In the genomic region with DNA sequence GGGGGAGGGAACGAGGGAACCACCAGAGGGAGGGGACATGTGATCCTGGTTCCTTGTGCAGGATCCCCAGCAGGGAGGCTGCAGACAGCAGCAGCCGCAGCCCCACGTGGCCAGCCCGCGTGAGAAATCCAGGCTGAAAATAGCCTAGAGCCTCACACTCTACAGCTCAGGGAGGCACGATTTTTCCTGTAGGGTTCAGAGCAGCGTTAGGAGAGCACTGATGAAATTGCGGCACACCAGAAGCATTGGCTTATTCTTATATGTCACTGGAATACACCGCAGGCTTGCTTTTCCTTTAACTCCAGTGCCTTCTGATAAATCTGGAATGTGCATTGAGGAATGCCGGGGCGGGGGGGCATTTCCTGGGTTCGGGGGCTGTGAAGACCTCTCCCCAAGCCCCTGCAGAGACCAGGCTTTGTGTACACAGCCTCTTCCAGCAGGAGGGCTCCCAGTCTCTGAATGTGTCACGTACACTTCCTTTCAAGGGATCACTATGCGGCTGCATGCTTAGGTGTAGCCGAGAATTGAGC, we compare ENCODE assay signal across 9 cellular contexts.
DNase-seq lines count a peak whose midpoint lies in the region; FAIRE-seq and TF ChIP-seq lines count a peak whose summit lies in the region.
"Had no signal": no experiment of that assay in that cellular context is flagged by ENCODE, and none has a peak within 500 bp of the region (broad histone marks: within the 10 kb centered on the region; RNA-seq: fewer than 3 reads in every experiment).

No MANE protein-coding gene starts in this region.

- H3K27me3 ChIP-seq in BJ (ENCODE audit: control insufficient read depth, insufficient read depth, low read length) (no peaks in the 10 kb centered on the region; the same call in 1 of the 2 replicates), neuron (ENCODE audit: insufficient read depth, low read length) (no peaks in the 10 kb centered on the region), small intestine (ENCODE audit: control insufficient read depth in 2 of 2, insufficient read depth in 2 of 2, low read length in 2 of 2) (peaks cover 0 to 7% of the 10 kb centered on the region in 2 donors)

- DNase-seq in BJ (ENCODE audit: low read depth) (peak; percentile 28), NOMO-1 treated with DMSO at 0.1 percent for 48 hours (lab: John Stamatoyannopoulos, UW; ENCODE audit: unreplicated experiment) (peak; percentile 5), fibroblast of the aortic adventitia (ENCODE audit: low read depth) (peak; percentile 77), GF-D8 (lab: John Stamatoyannopoulos, UW) (no peak), small intestine (no peak), NCI-H1436 treated with DMSO at 0.1 percent for 48 hours (lab: John Stamatoyannopoulos, UW) (no peak)
- DNase-seq in activated T-cell treated with anti-CD3 and anti-CD28 coated beads, Interleukin-2, amount 50 U/mL, for 1 hour: no peak

- H2AFZ ChIP-seq in neuron (ENCODE audit: low read depth, low read length): peak overlapping the region; percentile 46

- H3K4me3 ChIP-seq in BJ (ENCODE audit: low read depth, low read length): no peak overlapping the region; the same call in 1 of the 2 replicates
- H3K4me3 ChIP-seq in fibroblast of the aortic adventitia (ENCODE audit: low read depth, low read length): peak overlapping the region; percentile 35
- H3K4me3 ChIP-seq in neuron (ENCODE audit: low read length): peak overlapping the region; percentile 32
- H3K4me3 ChIP-seq in small intestine (ENCODE audit: low read depth in 1 of 2, low read length in 2 of 2): no peak overlapping the region

- FAIRE-seq in small intestine (lab: Jason Lieb, UNC): no peak

- 6 to 13% (median 10%) methylated on average over 15 of the region's 15 CpGs for WGBS in small intestine, 3 donors

- POLR2A ChIA-PET in BJ (lab: Charles Lee): no interaction called here

- H3K9me3 ChIP-seq in neuron (ENCODE audit: low read length) (no peaks in the 10 kb centered on the region), small intestine (ENCODE audit: control insufficient read depth, low read depth) (no peaks in the 10 kb centered on the region)

- CTCF ChIA-PET in BJ (lab: Yijun Ruan, JAX): interaction anchor here (1.0 kb wide), 1 partner anchor 18 kb away, joined by 3 read pairs; no protein-coding TSS in a partner anchor

- TF ChIP-seq CTCF in BJ (IDR thresholded peaks at IDR 0.05; ENCODE audit: insufficient read depth, low read depth, low read length) (peak; percentile 14; the same call in 1 of the 2 replicates), fibroblast of the aortic adventitia (IDR thresholded peaks at IDR 0.05; ENCODE audit: insufficient read depth, low read length) (no peak)

- H3K4me1 ChIP-seq in neuron (ENCODE audit: insufficient read depth, low read length) (peaks cover 24% of the 10 kb centered on the region), small intestine (ENCODE audit: control insufficient read depth in 2 of 2, insufficient read depth in 1 of 2, low read depth in 1 of 2, low read length in 1 of 2) (no peaks in the 10 kb centered on the region)

- H3K36me3 ChIP-seq in BJ (ENCODE audit: control insufficient read depth, insufficient read depth, low read length): no peaks in the 10 kb centered on the region
- H3K36me3 ChIP-seq in neuron (ENCODE audit: insufficient read depth, low read length): no peaks in the 10 kb centered on the region
- H3K36me3 ChIP-seq in small intestine (ENCODE audit: control insufficient read depth in 2 of 2, insufficient read depth in 2 of 2, low read length in 2 of 2): no peaks in the 10 kb centered on the region

- H3K27ac ChIP-seq in small intestine (ENCODE audit: low read depth in 1 of 2, low read length in 1 of 2): no peak overlapping the region
- H3K27ac ChIP-seq: KMS-11 had no signal

Comparison
In these comparisons a context has a peak if more than half of its experiments do, and no peak if none do; other contexts are left out.
1. DNase-seq: peak in BJ (single experiment), NOMO-1 treated with DMSO at 0.1 percent for 48 hours (single experiment) and fibroblast of the aortic adventitia (single experiment); none in GF-D8 (single experiment), small intestine (single experiment), NCI-H1436 treated with DMSO at 0.1 percent for 48 hours (single experiment) and activated T-cell treated with anti-CD3 and anti-CD28 coated beads, Interleukin-2, amount 50 U/mL, for 1 hour (single experiment).
2. H3K4me3 ChIP-seq: peak in fibroblast of the aortic adventitia (single experiment) and neuron (single experiment); none in BJ (single experiment) and small intestine (0 of 2).